Comparison of ENCODE assay signal across 8 cellular contexts in the genomic region with DNA sequence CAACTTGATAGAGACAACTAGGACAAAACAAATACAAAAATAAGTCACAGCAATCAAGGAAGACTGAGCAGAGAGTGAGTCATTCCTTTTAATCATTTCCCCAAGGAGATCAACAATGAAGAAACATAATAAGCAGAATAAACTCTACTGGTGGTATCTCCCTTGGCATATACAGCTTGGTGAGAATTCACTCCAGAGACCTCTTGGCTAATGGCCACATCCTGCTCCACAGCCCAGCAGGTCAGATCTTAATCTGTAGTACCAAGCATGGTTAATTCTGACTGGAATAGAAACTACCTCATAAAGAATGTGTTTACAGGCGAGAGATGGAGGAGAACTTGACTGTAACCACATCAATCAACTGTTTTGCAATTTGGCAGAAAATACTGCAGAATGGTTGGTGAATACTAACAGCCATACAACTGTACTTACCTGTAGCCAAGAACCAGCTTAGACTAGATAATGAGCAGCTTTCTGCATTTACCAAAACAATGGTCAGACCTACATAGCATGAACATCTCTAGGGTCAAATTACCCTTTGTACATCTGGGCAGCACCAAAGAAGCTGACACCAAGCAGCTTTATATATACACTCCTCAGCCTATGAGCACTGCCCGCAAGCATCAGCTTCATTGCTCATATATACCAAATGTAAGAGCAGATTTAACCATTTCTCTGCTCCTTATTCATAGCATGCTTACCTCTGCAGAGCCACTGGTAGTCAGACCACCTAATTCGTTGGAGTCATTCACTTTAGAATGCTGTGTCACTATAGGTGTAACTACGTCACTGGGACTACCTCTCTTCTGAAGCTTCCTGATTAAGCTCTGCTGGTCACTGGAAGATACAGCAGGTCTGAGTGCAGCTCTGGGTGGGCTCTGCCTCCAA. TPM values are rescaled to one million over a fixed set of nuclear protein-coding genes. Genes with fewer than 3 reads are reported as not detected.
DNase-seq lines count a peak whose midpoint lies in the region; ATAC-seq and TF ChIP-seq lines count a peak whose summit lies in the region.

No MANE protein-coding gene starts in this region.

- H3K4me1 Mint-ChIP-seq in activated CD8-positive, alpha-beta memory T cell treated with anti-CD3 and anti-CD28 coated beads, Interleukin-2, amount 10 ng/mL, durations not matched to agents 7 days and 5 days, result peaks cover 46% of the 10 kb centered on the region

- H3K27ac Mint-ChIP-seq in activated CD8-positive, alpha-beta memory T cell treated with anti-CD3 and anti-CD28 coated beads, Interleukin-2, amount 10 ng/mL, durations not matched to agents 7 days and 5 days, result peak overlapping the region; percentile 95

- no peaks in the 10 kb centered on the region for H3K36me3 ChIP-seq in BJ (ENCODE audit: control insufficient read depth, insufficient read depth, low read length)
- peaks cover 5% of the 10 kb centered on the region; the same call in 1 of the 2 replicates for H3K36me3 ChIP-seq in MG63

- POLR2A ChIA-PET in BJ (lab: Charles Lee), result interaction anchor here (0.6 kb wide), 1 partner anchor 32 kb away, joined by 14 read pairs; no protein-coding TSS in a partner anchor

- H3K27me3 ChIP-seq in BJ (ENCODE audit: control insufficient read depth, insufficient read depth, low read length) (no peaks in the 10 kb centered on the region), MG63 (no peaks in the 10 kb centered on the region)

- H3K4me3 Mint-ChIP-seq in activated CD8-positive, alpha-beta memory T cell treated with anti-CD3 and anti-CD28 coated beads, Interleukin-2, amount 10 ng/mL, durations not matched to agents 7 days and 5 days, result peak overlapping the region; percentile 38

- no peak for TF ChIP-seq CTCF in BJ (IDR thresholded peaks at IDR 0.05; ENCODE audit: insufficient read depth, low read depth, low read length)

- H3K9me3 Mint-ChIP-seq in activated CD8-positive, alpha-beta memory T cell treated with anti-CD3 and anti-CD28 coated beads, Interleukin-2, amount 10 ng/mL, durations not matched to agents 7 days and 5 days (ENCODE audit: low read depth), result peaks cover 1% of the 10 kb centered on the region

- no peaks in the 10 kb centered on the region for H3K9me3 ChIP-seq in MG63

- CTCF ChIA-PET in BJ (lab: Yijun Ruan, JAX), result interaction anchor here (0.5 to 1.0 kb wide), 3 partner anchors 24 to 500 kb away, joined by 3 read pairs; no protein-coding TSS in a partner anchor
- CTCF ChIA-PET in activated CD8-positive, alpha-beta memory T cell treated with anti-CD3 and anti-CD28 coated beads, Interleukin-2, amount 10 ng/mL, durations not matched to agents 7 days and 5 days (lab: Charles Lee), result interaction anchor here (0.7 to 2.7 kb wide), 12 partner anchors 11 to 640 kb away, joined by 3 to 14 read pairs (median 4); a partner anchor contains a TSS

- ATAC-seq in GM18907 (IDR thresholded peaks at IDR 0.05; ENCODE audit: unreplicated experiment), result peak; percentile 63
- ATAC-seq in activated CD8-positive, alpha-beta memory T cell treated with anti-CD3 and anti-CD28 coated beads, Interleukin-2, amount 10 ng/mL, durations not matched to agents 7 days and 5 days, result peak; percentile 85
- ATAC-seq in GM21528 (IDR thresholded peaks at IDR 0.05; ENCODE audit: low FRiP score, unreplicated experiment), result no peak

- no peak overlapping the region for H3K4me3 ChIP-seq in BJ (ENCODE audit: low read depth, low read length)
- no peak overlapping the region for H3K4me3 ChIP-seq in MG63

- DNase-seq in BJ (ENCODE audit: low read depth) (peak; percentile 50), MG63 (peak; percentile 88), fibroblast of the conjunctiva (ENCODE audit: low read depth) (peak; percentile 71)
- peak; percentile 87 for DNase-seq in activated CD8-positive, alpha-beta memory T cell treated with anti-CD3 and anti-CD28 coated beads, Interleukin-2, amount 10 ng/mL, durations not matched to agents 7 days and 5 days
- peak; percentile 35 for DNase-seq in stimulated activated naive CD4-positive, alpha-beta T cell treated with Interleukin-2 at 50 U/mL for 16 hours (lab: John Stamatoyannopoulos, UW)
- no peak for DNase-seq in NK-92 treated with Interleukin-12 subunit alpha and Interleukin-12 subunit beta, amount 100 ng/mL, for 24 hours (lab: John Stamatoyannopoulos, UW)

- H3K27me3 Mint-ChIP-seq in activated CD8-positive, alpha-beta memory T cell treated with anti-CD3 and anti-CD28 coated beads, Interleukin-2, amount 10 ng/mL, durations not matched to agents 7 days and 5 days, result no peaks in the 10 kb centered on the region

- peaks cover 38% of the 10 kb centered on the region for H3K36me3 Mint-ChIP-seq in activated CD8-positive, alpha-beta memory T cell treated with anti-CD3 and anti-CD28 coated beads, Interleukin-2, amount 10 ng/mL, durations not matched to agents 7 days and 5 days

RNA-seq across cellular contexts. Expression of a gene that starts 51.0 kb away (rescaled TPM):
- polyA plus RNA-seq in BJ (2011; rRNA removed), result 33.4 and 36.3 TPM in 2 replicates
- polyA minus RNA-seq in BJ (2011; rRNA and poly(A)+ RNA removed), result 28.9 and 32.0 TPM in 2 replicates
- 27.8 and 60.7 TPM in 2 replicates for total RNA-seq in MG63 (2014; rRNA removed; shearing (Covaris generic); ENCODE audit: low replicate concordance)
- total RNA-seq in activated CD8-positive, alpha-beta memory T cell treated with anti-CD3 and anti-CD28 coated beads, Interleukin-2, amount 10 ng/mL, durations not matched to agents 7 days and 5 days, result 10 to 100 TPM; 36.0 to 45.7 TPM

RNA-seq across cellular contexts. Expression of a gene that starts 51.4 kb away (rescaled TPM):
- 12.4 and 25.8 TPM in 2 replicates for polyA plus RNA-seq in BJ (2011; rRNA removed)
- 21.6 and 24.1 TPM in 2 replicates for polyA minus RNA-seq in BJ (2011; rRNA and poly(A)+ RNA removed)
- 15.8 and 22.4 TPM in 2 replicates for total RNA-seq in MG63 (2014; rRNA removed; shearing (Covaris generic); ENCODE audit: low replicate concordance)
- total RNA-seq in activated CD8-positive, alpha-beta memory T cell treated with anti-CD3 and anti-CD28 coated beads, Interleukin-2, amount 10 ng/mL, durations not matched to agents 7 days and 5 days, result 10 to 100 TPM; 20.1 to 31.7 TPM
